Comparison of ENCODE assay signal across 25 cellular contexts in the genomic region with DNA sequence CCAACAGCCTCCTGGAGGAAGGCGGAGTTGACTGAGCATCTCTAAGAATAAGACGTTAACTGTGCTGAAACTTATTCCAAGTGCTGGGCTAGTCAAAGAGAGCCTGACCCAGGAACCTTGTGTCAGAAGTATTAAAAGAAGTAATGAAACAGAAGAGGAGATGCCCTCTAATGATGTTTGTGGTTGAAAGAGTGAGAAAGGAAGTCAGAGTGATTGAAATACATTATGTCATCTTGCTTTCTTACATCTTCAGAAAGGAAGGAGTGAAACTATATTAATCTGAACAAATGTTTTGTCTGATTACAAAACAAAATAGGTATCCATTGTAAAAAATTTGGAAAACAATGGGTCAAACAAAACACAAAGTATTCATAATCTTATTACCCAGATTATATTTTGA.
"Had no signal": no experiment of that assay in that cellular context is flagged by ENCODE, and none has a peak within 500 bp of the region (broad histone marks: within the 10 kb centered on the region; RNA-seq: fewer than 3 reads in every experiment).

No MANE protein-coding gene starts in this region.

- DNase-seq: IMR-90; Karpas-422; KG1; MG63; NCI-H1092; NCI-H1105 treated with DMSO at 0.1 percent for 48 hours; NCI-H1417 treated with DMSO at 0.1 percent for 48 hours; NCI-H146; NCI-H1694 treated with DMSO at 0.1 percent for 48 hours; NCI-H1930; NCI-H2081; NCI-H2107; NCI-H2227 treated with DMSO at 0.1 percent for 48 hours; NCI-H524; NCI-H748 treated with DMSO at 0.1 percent for 48 hours; NK-92 treated with Interleukin-12 subunit alpha and Interleukin-12 subunit beta, amount 100 ng/mL, for 24 hours; OCI-M1; PC-9; Peyer's patch; SHP77 treated with DMSO at 0.1 percent for 48 hours; SJCRH30; T-helper 1 cell had no signal

- H3K4me2 ChIP-seq: PC-9 had no signal

- H3K4me1 ChIP-seq: Peyer's patch, SJCRH30 had no signal

- H3K36me3 ChIP-seq: MG63, Peyer's patch, SJCRH30 had no signal

- H3K4me3 ChIP-seq: MG63, PC-9, Peyer's patch, SJCRH30 had no signal

- H3K27me3 ChIP-seq: MG63, Peyer's patch, SJCRH30 had no signal

- ATAC-seq: HepG2, Right ventricle myocardium inferior, SK-N-SH treated with all-trans-retinoic acid at 6 μM for 48 hours had no signal

- H2AFZ ChIP-seq: PC-9 had no signal

- H3K27ac ChIP-seq: PC-9, Peyer's patch, SJCRH30 had no signal

- FAIRE-seq: HepG2 had no signal
